12 cellular contexts compared by ENCODE assay signal in the genomic region with DNA sequence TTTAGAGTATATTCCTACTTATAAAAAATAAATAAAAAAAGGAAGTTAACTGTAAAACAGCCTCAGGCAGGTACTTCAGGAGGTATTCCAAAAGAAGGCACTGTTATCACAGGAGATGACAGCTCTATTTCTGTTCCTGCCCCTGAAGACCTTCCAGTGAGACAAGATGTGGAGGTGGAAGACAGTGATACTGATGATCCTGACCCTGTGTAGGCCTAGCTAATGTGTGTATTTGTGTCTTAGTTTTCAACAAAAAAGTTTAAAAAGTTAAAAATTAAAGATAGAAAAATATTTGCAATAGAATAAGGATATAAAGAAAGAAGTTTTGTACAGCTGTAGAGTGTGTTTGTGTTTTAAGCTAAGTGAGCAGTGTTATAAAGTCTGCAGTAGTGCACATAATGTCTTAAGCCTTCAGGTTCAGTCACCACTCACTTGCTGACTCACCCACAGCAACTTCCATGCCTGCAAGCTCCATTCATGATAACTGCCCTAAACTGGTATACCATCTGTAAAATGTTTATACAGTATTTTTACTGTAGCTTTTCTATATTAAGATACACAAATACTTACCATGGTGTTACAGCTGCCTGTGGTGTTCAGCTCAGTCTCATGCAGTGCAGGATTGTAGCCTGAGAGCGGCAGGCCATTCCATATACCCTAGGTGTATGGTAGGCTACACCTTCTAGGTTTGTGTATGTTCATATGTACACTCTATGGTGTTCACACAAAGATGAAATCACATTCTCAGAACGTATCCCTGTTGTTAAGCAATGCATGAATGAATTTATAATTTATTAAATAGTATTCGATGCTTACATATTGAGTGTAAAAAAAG.
DNase-seq lines count a peak whose midpoint lies in the region; ATAC-seq, FAIRE-seq and TF ChIP-seq lines count a peak whose summit lies in the region.
"Had no signal": no experiment of that assay in that cellular context is flagged by ENCODE, and none has a peak within 500 bp of the region (broad histone marks: within the 10 kb centered on the region; RNA-seq: fewer than 3 reads in every experiment).

No MANE protein-coding gene starts in this region.

- H3K36me3 Mint-ChIP-seq in nephron progenitor cell (ENCODE audit: low read depth) = peaks cover 13% of the 10 kb centered on the region
- peaks cover 8% of the 10 kb centered on the region for H3K36me3 Mint-ChIP-seq in endodermal cell (ENCODE audit: low read depth)

- no peak overlapping the region for H3K9ac ChIP-seq in endodermal cell (ENCODE audit: extremely low read depth, low read length, poor library complexity, severe bottlenecking)
- H3K9ac ChIP-seq: parathyroid adenoma had no signal

- H3K4me3 Mint-ChIP-seq in nephron progenitor cell = no peak overlapping the region
- H3K4me3 Mint-ChIP-seq in endodermal cell = no peak overlapping the region

- H3K27ac Mint-ChIP-seq in nephron progenitor cell = peak overlapping the region; percentile 30
- no peak overlapping the region for H3K27ac Mint-ChIP-seq in endodermal cell
- H3K27ac Mint-ChIP-seq: activated T-helper 2 cell treated with anti-CD3 and anti-CD28 coated beads, Interferon-gamma antibody, Interleukin-2, Interleukin-4, amounts not matched to agents 10 μg/mL and 5 μg/mL and 100 μg/mL, durations not matched to agents 14 hours and 24 hours and 36 hours had no signal

- TF ChIP-seq CTCF in nephron progenitor cell (IDR thresholded peaks at IDR 0.05) (no peak), endodermal cell (conservative IDR thresholded peaks at IDR 0.05) (no peak)

- no peak overlapping the region for H3K27ac ChIP-seq in endodermal cell (ENCODE audit: low read depth, low read length)
- H3K27ac ChIP-seq: parathyroid adenoma, upper lobe of left lung had no signal

- H3K4me1 ChIP-seq in endodermal cell (ENCODE audit: control insufficient read depth, insufficient read depth, low read length) = no peaks in the 10 kb centered on the region

- 95 to 99% methylated on average over 3 of the region's 3 CpGs for WGBS in endodermal cell (ENCODE audit: insufficient coverage in 1 of 2, insufficient read length in 1 of 2), 2 experiments

- H3K4me1 Mint-ChIP-seq in nephron progenitor cell (no peaks in the 10 kb centered on the region), endodermal cell (peaks cover 2% of the 10 kb centered on the region)

- H3K9me3 Mint-ChIP-seq in nephron progenitor cell (no peaks in the 10 kb centered on the region), endodermal cell (no peaks in the 10 kb centered on the region)
- H3K9me3 Mint-ChIP-seq: activated T-helper 2 cell treated with anti-CD3 and anti-CD28 coated beads, Interferon-gamma antibody, Interleukin-2, Interleukin-4, amounts not matched to agents 10 μg/mL and 5 μg/mL and 100 μg/mL, durations not matched to agents 14 hours and 24 hours and 36 hours had no signal

- H3K9me3 ChIP-seq in endodermal cell (ENCODE audit: control insufficient read depth, low read length) = no peaks in the 10 kb centered on the region
- H3K9me3 ChIP-seq: upper lobe of left lung had no signal

- H3K27me3 Mint-ChIP-seq in nephron progenitor cell (ENCODE audit: low read depth, poor library complexity) = no peaks in the 10 kb centered on the region
- no peaks in the 10 kb centered on the region for H3K27me3 Mint-ChIP-seq in endodermal cell (ENCODE audit: insufficient read depth)

- no peak for ATAC-seq in HG03442 (IDR thresholded peaks at IDR 0.05; ENCODE audit: unreplicated experiment)

- FAIRE-seq in RCC 7860 (lab: Jason Lieb, UNC) = no peak

- DNase-seq in EL (peak; percentile 83), OCI-M1 (lab: John Stamatoyannopoulos, UW) (peak; percentile 59), dermis blood vessel endothelial cell (peak; percentile 21), nephron progenitor cell (no peak), endodermal cell (no peak), RCC 7860 (ENCODE audit: low spot score) (no peak), GM19240 (ENCODE audit: insufficient read length, low spot score) (no peak)
- DNase-seq: DMS 273 treated with DMSO at 0.1 percent for 48 hours, upper lobe of left lung had no signal

- no peaks in the 10 kb centered on the region for H3K27me3 ChIP-seq in endodermal cell (ENCODE audit: control insufficient read depth, insufficient read depth, low read length, poor library complexity, severe bottlenecking)
- H3K27me3 ChIP-seq: upper lobe of left lung had no signal

- no peak overlapping the region for H3K4me3 ChIP-seq in endodermal cell (ENCODE audit: low read length)
- H3K4me3 ChIP-seq: upper lobe of left lung had no signal

- peaks cover 6% of the 10 kb centered on the region for H3K36me3 ChIP-seq in endodermal cell (ENCODE audit: control insufficient read depth, insufficient read depth, low read length)

Comparison
In these comparisons a context has a peak if more than half of its experiments do, and no peak if none do; other contexts are left out.
1. DNase-seq: peak in EL (single experiment), OCI-M1 (single experiment) and dermis blood vessel endothelial cell (single experiment); none in nephron progenitor cell (single experiment), endodermal cell (single experiment), RCC 7860 (single experiment) and GM19240 (single experiment).